14 cellular contexts compared by ENCODE assay signal in the genomic region with DNA sequence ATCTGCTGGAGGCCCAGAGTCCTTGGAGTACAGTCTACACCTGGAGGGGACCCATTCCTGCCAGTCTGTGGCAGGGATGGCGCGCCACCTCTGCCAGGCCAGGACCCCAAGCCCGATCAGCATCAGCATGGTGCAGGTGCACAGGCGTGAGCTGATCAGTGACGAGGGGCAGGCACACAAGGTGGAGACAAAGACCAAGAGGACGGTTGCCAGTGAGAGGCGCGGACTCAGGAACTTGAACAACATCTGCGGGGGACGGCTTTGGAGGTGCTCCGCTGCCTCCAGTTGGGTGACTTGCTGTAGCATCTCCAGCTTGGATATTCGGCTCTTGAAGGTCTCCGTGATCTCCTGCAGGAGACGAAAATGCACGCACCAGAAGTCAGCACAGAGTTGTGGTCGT. TPM values are rescaled to one million over a fixed set of nuclear protein-coding genes. Genes with fewer than 3 reads are reported as not detected.
"Had no signal": no experiment of that assay in that cellular context is flagged by ENCODE, and none has a peak within 500 bp of the region (broad histone marks: within the 10 kb centered on the region; RNA-seq: fewer than 3 reads in every experiment).

No MANE protein-coding gene starts in this region.

RNA-seq across cellular contexts. Expression of a gene that starts 14.1 kb away (rescaled TPM):
- total RNA-seq: activated B cell treated with CpG ODN at 0.5 μM for 24 hours; activated CD4-positive, alpha-beta memory T cell treated with anti-CD3 and anti-CD28 coated beads for 36 hours; activated CD4-positive, alpha-beta memory T cell treated with anti-CD3 and anti-CD28 coated beads, Interleukin-2, amount 10 ng/mL, durations not matched to agents 7 days and 5 days; activated CD4-positive, alpha-beta T cell treated with anti-CD3 and anti-CD28 coated beads for 36 hours; activated CD4-positive, alpha-beta T cell treated with anti-CD3 and anti-CD28 coated beads, Interleukin-2, amount 10 ng/mL, durations not matched to agents 24 days and 14 days; activated CD4-positive, alpha-beta T cell treated with anti-CD3 and anti-CD28 coated beads, Interleukin-2, amount 10 ng/mL, durations not matched to agents 7 days and 5 days; activated CD8-positive, alpha-beta memory T cell treated with anti-CD3 and anti-CD28 coated beads for 36 hours; activated CD8-positive, alpha-beta memory T cell treated with anti-CD3 and anti-CD28 coated beads, Interleukin-2, amount 10 ng/mL, durations not matched to agents 7 days and 5 days; activated CD8-positive, alpha-beta T cell treated with anti-CD3 and anti-CD28 coated beads for 36 hours; activated CD8-positive, alpha-beta T cell treated with anti-CD3 and anti-CD28 coated beads, Interleukin-2, amount 10 ng/mL, durations not matched to agents 7 days and 5 days; T-helper 1 cell treated with Interleukin-12 subunit alpha and Interleukin-12 subunit beta and Interleukin-4 antibody, amounts not matched to agents 30 ng/mL and 1 ng/mL, for 36 hours; T-helper 17 cell; T-helper 2 cell treated with Interferon-gamma antibody and Interleukin-4, amounts not matched to agents 100 ng/mL and 5 ng/mL, for 36 hours; WTC11 had no signal

RNA-seq across cellular contexts. Expression of a gene that starts 23.8 kb away (rescaled TPM):
- total RNA-seq: activated B cell treated with CpG ODN at 0.5 μM for 24 hours; activated CD4-positive, alpha-beta memory T cell treated with anti-CD3 and anti-CD28 coated beads for 36 hours; activated CD4-positive, alpha-beta memory T cell treated with anti-CD3 and anti-CD28 coated beads, Interleukin-2, amount 10 ng/mL, durations not matched to agents 7 days and 5 days; activated CD4-positive, alpha-beta T cell treated with anti-CD3 and anti-CD28 coated beads for 36 hours; activated CD4-positive, alpha-beta T cell treated with anti-CD3 and anti-CD28 coated beads, Interleukin-2, amount 10 ng/mL, durations not matched to agents 24 days and 14 days; activated CD4-positive, alpha-beta T cell treated with anti-CD3 and anti-CD28 coated beads, Interleukin-2, amount 10 ng/mL, durations not matched to agents 7 days and 5 days; activated CD8-positive, alpha-beta memory T cell treated with anti-CD3 and anti-CD28 coated beads for 36 hours; activated CD8-positive, alpha-beta memory T cell treated with anti-CD3 and anti-CD28 coated beads, Interleukin-2, amount 10 ng/mL, durations not matched to agents 7 days and 5 days; activated CD8-positive, alpha-beta T cell treated with anti-CD3 and anti-CD28 coated beads for 36 hours; activated CD8-positive, alpha-beta T cell treated with anti-CD3 and anti-CD28 coated beads, Interleukin-2, amount 10 ng/mL, durations not matched to agents 7 days and 5 days; T-helper 1 cell treated with Interleukin-12 subunit alpha and Interleukin-12 subunit beta and Interleukin-4 antibody, amounts not matched to agents 30 ng/mL and 1 ng/mL, for 36 hours; T-helper 17 cell; T-helper 2 cell treated with Interferon-gamma antibody and Interleukin-4, amounts not matched to agents 100 ng/mL and 5 ng/mL, for 36 hours; WTC11 had no signal

RNA-seq across cellular contexts. Expression of a gene that starts 51.2 kb away (rescaled TPM):
- total RNA-seq: activated B cell treated with CpG ODN at 0.5 μM for 24 hours; activated CD4-positive, alpha-beta memory T cell treated with anti-CD3 and anti-CD28 coated beads for 36 hours; activated CD4-positive, alpha-beta memory T cell treated with anti-CD3 and anti-CD28 coated beads, Interleukin-2, amount 10 ng/mL, durations not matched to agents 7 days and 5 days; activated CD4-positive, alpha-beta T cell treated with anti-CD3 and anti-CD28 coated beads for 36 hours; activated CD4-positive, alpha-beta T cell treated with anti-CD3 and anti-CD28 coated beads, Interleukin-2, amount 10 ng/mL, durations not matched to agents 24 days and 14 days; activated CD4-positive, alpha-beta T cell treated with anti-CD3 and anti-CD28 coated beads, Interleukin-2, amount 10 ng/mL, durations not matched to agents 7 days and 5 days; activated CD8-positive, alpha-beta memory T cell treated with anti-CD3 and anti-CD28 coated beads for 36 hours; activated CD8-positive, alpha-beta memory T cell treated with anti-CD3 and anti-CD28 coated beads, Interleukin-2, amount 10 ng/mL, durations not matched to agents 7 days and 5 days; activated CD8-positive, alpha-beta T cell treated with anti-CD3 and anti-CD28 coated beads for 36 hours; activated CD8-positive, alpha-beta T cell treated with anti-CD3 and anti-CD28 coated beads, Interleukin-2, amount 10 ng/mL, durations not matched to agents 7 days and 5 days; T-helper 1 cell treated with Interleukin-12 subunit alpha and Interleukin-12 subunit beta and Interleukin-4 antibody, amounts not matched to agents 30 ng/mL and 1 ng/mL, for 36 hours; T-helper 17 cell; T-helper 2 cell treated with Interferon-gamma antibody and Interleukin-4, amounts not matched to agents 100 ng/mL and 5 ng/mL, for 36 hours; WTC11 had no signal
